8 cellular contexts compared by ENCODE assay signal in genomic region chr6:129774697-129775447, GRCh38.
DNase-seq lines count a peak whose midpoint lies in the region; ATAC-seq and TF ChIP-seq lines count a peak whose summit lies in the region.

No MANE protein-coding gene starts in this region.

- H3K27ac ChIP-seq in C4-2B (no peak overlapping the region), caudate nucleus (ENCODE audit: low read depth, low read length) (no peak overlapping the region)

- DNase-seq in GM20000 (ENCODE audit: low spot score): peak; percentile 56
- peak; percentile 57 for DNase-seq in NCI-H1105 (lab: John Stamatoyannopoulos, UW)
- peak; percentile 7 to 49 (median 20) for DNase-seq in T-helper 1 cell
- DNase-seq in caudate nucleus (lab: John Stamatoyannopoulos, UW): peak in 55 of 61 donors; percentile 6 to 81 (median 49)
- DNase-seq in iris pigment epithelial cell (ENCODE audit: low read depth): peak; percentile 79
- DNase-seq in stimulated activated CD4-positive, alpha-beta T cell treated with anti-CD3 and anti-CD28 coated beads, Interleukin-12 subunit alpha, Interleukin-12 subunit beta, amount 100 ng/mL, for 4 hours: peak; percentile 21

- peak; percentile 95 for TF ChIP-seq CTCF in C4-2B (conservative IDR thresholded peaks at IDR 0.05)
- TF ChIP-seq CTCF in GM20000 (IDR thresholded peaks at IDR 0.05; ENCODE audit: extremely low read depth, missing control alignments): peak; percentile 80

- no peak for ATAC-seq in GM18502 (IDR thresholded peaks at IDR 0.05; ENCODE audit: poor library complexity, unreplicated experiment)

Comparison
In these comparisons a context has a peak if more than half of its experiments do, and no peak if none do; other contexts are left out.
1. DNase-seq: peak in every context shown above with its lines; median percentile 79 in iris pigment epithelial cell; 57 in NCI-H1105; 56 in GM20000; 49 in caudate nucleus; 21 in stimulated activated CD4-positive, alpha-beta T cell treated with anti-CD3 and anti-CD28 coated beads, Interleukin-12 subunit alpha, Interleukin-12 subunit beta, amount 100 ng/mL, for 4 hours; 20 in T-helper 1 cell.